7 cellular contexts compared by ENCODE assay signal in the genomic region with DNA sequence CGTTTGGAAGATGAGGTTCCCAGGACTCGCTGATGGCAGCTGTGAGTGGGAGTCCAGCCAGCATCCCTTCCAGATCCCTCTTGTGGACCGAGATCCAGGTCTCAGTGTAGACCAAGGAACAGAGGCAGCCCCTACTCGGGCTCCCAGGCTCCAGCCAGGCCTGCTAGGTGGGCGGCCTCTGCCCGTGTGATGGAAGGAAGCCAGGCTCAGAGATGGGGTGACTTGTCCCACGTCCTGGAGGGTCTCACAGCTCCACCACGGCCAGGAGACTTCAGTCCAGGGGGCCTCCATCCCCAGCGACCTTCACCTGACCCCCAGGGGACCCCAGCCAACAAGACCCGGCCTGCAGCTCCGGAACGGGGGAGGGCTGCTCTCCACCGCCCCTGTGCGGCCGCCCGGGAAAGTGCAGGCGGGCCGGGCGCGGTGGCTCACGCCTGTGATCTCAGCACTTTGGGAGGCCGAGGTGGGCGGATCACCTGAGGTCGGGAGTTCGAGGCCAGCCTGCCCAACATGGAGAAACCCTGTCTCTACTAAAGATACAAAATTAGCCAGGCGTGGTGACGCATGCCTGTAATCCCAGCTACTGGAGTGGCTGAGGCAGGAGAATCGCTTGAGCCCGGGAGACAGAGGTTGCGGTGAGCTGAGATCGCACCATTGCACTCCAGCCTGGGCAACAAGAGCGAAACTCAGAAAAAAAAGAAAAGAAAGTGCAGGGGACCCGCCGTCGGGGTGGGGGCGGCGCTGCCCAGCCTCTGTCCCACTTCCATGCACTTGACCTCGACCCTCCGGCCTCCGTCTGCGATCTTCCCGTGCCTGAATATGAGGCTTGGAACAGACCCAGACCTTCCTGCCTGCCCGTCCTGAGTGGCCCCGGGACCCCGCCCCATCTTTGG.
DNase-seq lines count a peak whose midpoint lies in the region; ATAC-seq and TF ChIP-seq lines count a peak whose summit lies in the region.

No MANE protein-coding gene starts in this region.

- no peaks in the 10 kb centered on the region for H3K36me3 Mint-ChIP-seq in activated naive CD4-positive, alpha-beta T cell treated with anti-CD3 and anti-CD28 coated beads, Interleukin-2, amount 10 ng/mL, durations not matched to agents 7 days and 5 days
- peaks cover 21% of the 10 kb centered on the region for H3K36me3 Mint-ChIP-seq in stimulated activated effector memory CD8-positive, alpha-beta T cell treated with anti-CD3 and anti-CD28 coated beads, Interleukin-12 subunit alpha, Interleukin-12 subunit beta, amount 100 ng/mL, for 72 hours

- peak; percentile 66 for TF ChIP-seq CTCF in GM12865 (IDR thresholded peaks at IDR 0.05; ENCODE audit: insufficient read depth, low read depth, low read length, missing control alignments)

- peaks cover 9% of the 10 kb centered on the region for H3K4me1 Mint-ChIP-seq in activated naive CD4-positive, alpha-beta T cell treated with anti-CD3 and anti-CD28 coated beads, Interleukin-2, amount 10 ng/mL, durations not matched to agents 7 days and 5 days
- H3K4me1 Mint-ChIP-seq in stimulated activated effector memory CD8-positive, alpha-beta T cell treated with anti-CD3 and anti-CD28 coated beads, Interleukin-12 subunit alpha, Interleukin-12 subunit beta, amount 100 ng/mL, for 72 hours: peaks cover 12% of the 10 kb centered on the region

- H3K36me3 ChIP-seq in iPS-15b (ENCODE audit: control insufficient read depth, insufficient read depth, low read length): no peaks in the 10 kb centered on the region

- no peak overlapping the region for H3K4me3 ChIP-seq in GM12865 (ENCODE audit: low read depth, low read length)
- H3K4me3 ChIP-seq in iPS-15b (ENCODE audit: low read depth, low read length): peak overlapping the region; percentile 32

- H3K27me3 ChIP-seq in iPS-15b (ENCODE audit: control insufficient read depth, insufficient read depth, low read length): peaks cover 23% of the 10 kb centered on the region

- peaks cover 7% of the 10 kb centered on the region for H3K9me3 Mint-ChIP-seq in activated naive CD4-positive, alpha-beta T cell treated with anti-CD3 and anti-CD28 coated beads, Interleukin-2, amount 10 ng/mL, durations not matched to agents 7 days and 5 days
- H3K9me3 Mint-ChIP-seq in stimulated activated effector memory CD8-positive, alpha-beta T cell treated with anti-CD3 and anti-CD28 coated beads, Interleukin-12 subunit alpha, Interleukin-12 subunit beta, amount 100 ng/mL, for 72 hours: no peaks in the 10 kb centered on the region

- ATAC-seq in stimulated activated effector memory CD8-positive, alpha-beta T cell treated with anti-CD3 and anti-CD28 coated beads, Interleukin-12 subunit alpha, Interleukin-12 subunit beta, amount 100 ng/mL, for 72 hours: peak; percentile 42
- ATAC-seq in HG02623 (IDR thresholded peaks at IDR 0.05; ENCODE audit: unreplicated experiment): no peak

- no peak overlapping the region for H3K4me3 Mint-ChIP-seq in activated naive CD4-positive, alpha-beta T cell treated with anti-CD3 and anti-CD28 coated beads, Interleukin-2, amount 10 ng/mL, durations not matched to agents 7 days and 5 days
- H3K4me3 Mint-ChIP-seq in stimulated activated effector memory CD8-positive, alpha-beta T cell treated with anti-CD3 and anti-CD28 coated beads, Interleukin-12 subunit alpha, Interleukin-12 subunit beta, amount 100 ng/mL, for 72 hours: no peak overlapping the region

- H3K9me3 ChIP-seq in iPS-15b (ENCODE audit: control insufficient read depth, insufficient read depth, low read length): no peaks in the 10 kb centered on the region

- H3K27ac Mint-ChIP-seq in activated naive CD4-positive, alpha-beta T cell treated with anti-CD3 and anti-CD28 coated beads, Interleukin-2, amount 10 ng/mL, durations not matched to agents 7 days and 5 days: no peak overlapping the region
- no peak overlapping the region for H3K27ac Mint-ChIP-seq in stimulated activated effector memory CD8-positive, alpha-beta T cell treated with anti-CD3 and anti-CD28 coated beads, Interleukin-12 subunit alpha, Interleukin-12 subunit beta, amount 100 ng/mL, for 72 hours

- no peaks in the 10 kb centered on the region for H3K4me1 ChIP-seq in iPS-15b (ENCODE audit: control insufficient read depth, insufficient read depth, low read length)

- peak; percentile 45 for DNase-seq in GM12865 (ENCODE audit: low read depth)
- peak; percentile 24 to 33 for DNase-seq in NCI-H1930 (lab: John Stamatoyannopoulos, UW)
- peak; percentile 63 for DNase-seq in activated naive CD4-positive, alpha-beta T cell treated with anti-CD3 and anti-CD28 coated beads, Interleukin-2, amount 10 ng/mL, durations not matched to agents 7 days and 5 days
- peak; percentile 65 to 88 for DNase-seq in stimulated activated effector memory CD8-positive, alpha-beta T cell treated with anti-CD3 and anti-CD28 coated beads, Interleukin-12 subunit alpha, Interleukin-12 subunit beta, amount 100 ng/mL, for 72 hours (ENCODE audit: low spot score in 2 of 2)
- DNase-seq in DMS114 treated with DMSO at 0.1 percent for 48 hours (lab: John Stamatoyannopoulos, UW; ENCODE audit: unreplicated experiment): no peak

- H3K9ac ChIP-seq in iPS-15b (ENCODE audit: low read depth, low read length): no peak overlapping the region

- H3K27me3 Mint-ChIP-seq in activated naive CD4-positive, alpha-beta T cell treated with anti-CD3 and anti-CD28 coated beads, Interleukin-2, amount 10 ng/mL, durations not matched to agents 7 days and 5 days: peaks cover 63% of the 10 kb centered on the region

- CTCF ChIA-PET in activated naive CD4-positive, alpha-beta T cell treated with anti-CD3 and anti-CD28 coated beads, Interleukin-2, amount 10 ng/mL, durations not matched to agents 7 days and 5 days (lab: Charles Lee): interaction anchor here (0.6 to 2.7 kb wide), 4 partner anchors 10 to 34 kb away, joined by 3 to 18 read pairs (median 7); no protein-coding TSS in a partner anchor
